Comparison of ENCODE assay signal across 8 cellular contexts in the genomic region with DNA sequence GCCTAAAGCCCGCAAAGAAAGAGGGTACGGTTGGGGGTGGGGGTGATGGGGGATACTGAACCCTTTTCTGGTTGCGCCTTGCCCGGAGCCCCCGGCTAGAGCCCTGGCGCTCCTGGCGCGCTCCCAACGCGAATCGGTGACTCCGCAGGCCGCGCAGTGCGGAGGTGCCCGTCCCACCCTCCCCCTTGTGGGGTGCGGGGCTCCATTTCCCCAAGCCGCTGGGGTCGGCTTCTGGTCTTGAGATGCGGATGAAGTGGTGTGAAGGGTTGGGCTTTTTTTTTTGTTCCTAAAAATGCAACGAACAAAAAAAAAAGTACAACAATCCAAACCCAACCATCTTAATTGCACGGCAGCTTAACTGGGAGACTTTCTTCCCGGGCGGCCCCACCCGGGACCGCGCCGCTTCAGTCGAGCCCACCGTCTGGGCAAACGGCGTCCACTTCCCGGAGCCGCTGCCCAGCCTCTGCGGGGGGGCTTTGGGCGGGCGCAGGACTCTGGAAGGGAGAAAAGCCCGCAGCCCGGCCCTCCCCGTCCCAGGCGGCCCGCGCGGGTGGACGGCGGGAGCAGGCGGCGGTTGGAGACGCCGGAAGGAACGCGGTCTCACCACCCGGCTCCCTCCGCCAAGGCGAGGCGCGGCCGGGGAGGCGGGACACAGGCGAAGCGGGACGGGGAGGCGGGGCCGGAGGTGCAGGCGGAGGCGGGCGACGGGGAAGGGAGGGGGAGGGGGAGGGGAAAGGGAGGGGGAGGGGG. TPM values are rescaled to one million over a fixed set of nuclear protein-coding genes. Genes with fewer than 3 reads are reported as not detected.
DNase-seq lines count a peak whose midpoint lies in the region; ATAC-seq and TF ChIP-seq lines count a peak whose summit lies in the region.

No MANE protein-coding gene starts in this region.

- peaks cover 47% of the 10 kb centered on the region for H3K4me1 Mint-ChIP-seq in CD4-positive, alpha-beta T cell (ENCODE audit: low read depth)
- peaks cover 40% of the 10 kb centered on the region for H3K4me1 Mint-ChIP-seq in activated T-cell treated with anti-CD3 and anti-CD28 coated beads, Interleukin-2, amount 50 U/mL, for 24 hours (ENCODE audit: low read depth)

- H3K4me3 ChIP-seq in PC-9 (peak overlapping the region; percentile 98), esophagus (ENCODE audit: low read depth in 1 of 2, low read length in 2 of 2) (peak overlapping the region; percentile 83 to 85), muscle layer of colon (ENCODE audit: low read depth in 1 of 2, low read length in 2 of 2) (peak overlapping the region; percentile 78 to 89)

- H3K27ac ChIP-seq in CD4-positive, alpha-beta T cell (ENCODE audit: low read depth, low read length) = peak overlapping the region; percentile 25
- H3K27ac ChIP-seq in PC-9 (peak overlapping the region; percentile 79), esophagus (ENCODE audit: low read depth in 2 of 2, low read length in 1 of 2) (peak overlapping the region; percentile 96 to 98), muscle layer of colon (ENCODE audit: low read depth, low read length) (peak overlapping the region; percentile 97)

- H3K36me3 Mint-ChIP-seq in CD4-positive, alpha-beta T cell (ENCODE audit: low read depth) = peaks cover 50% of the 10 kb centered on the region
- H3K36me3 Mint-ChIP-seq in activated T-cell treated with anti-CD3 and anti-CD28 coated beads, Interleukin-2, amount 50 U/mL, for 24 hours (ENCODE audit: low read depth) = peaks cover 44% of the 10 kb centered on the region

- POLR2A ChIA-PET in CD4-positive, alpha-beta T cell (lab: Charles Lee) = interaction anchor here (0.5 to 4.1 kb wide), 32 partner anchors 10 to 1457 kb away, joined by 3 to 232 read pairs (median 7); a partner anchor contains a TSS
- POLR2A ChIA-PET in PC-9 (lab: Charles Lee; ENCODE audit: unreplicated experiment) = interaction anchor here (0.5 to 0.7 kb wide), 3 partner anchors 52 to 94 kb away, joined by 3 to 6 read pairs (median 6); a partner anchor contains a TSS

- H2AFZ ChIP-seq in PC-9 = peak overlapping the region; percentile 92

- ATAC-seq in CD4-positive, alpha-beta T cell (ENCODE audit: poor library complexity) = peak; percentile 62
- ATAC-seq in GM19397 (IDR thresholded peaks at IDR 0.05; ENCODE audit: unreplicated experiment) = peak; percentile 63

- no peaks in the 10 kb centered on the region for H3K9me2 ChIP-seq in PC-9 (ENCODE audit: insufficient read depth)

- no peak for TF ChIP-seq CTCF in CD4-positive, alpha-beta T cell (IDR thresholded peaks at IDR 0.05)
- TF ChIP-seq CTCF in PC-9 (conservative IDR thresholded peaks at IDR 0.05) = no peak

- H3K9me3 Mint-ChIP-seq in CD4-positive, alpha-beta T cell = no peaks in the 10 kb centered on the region
- no peaks in the 10 kb centered on the region for H3K9me3 Mint-ChIP-seq in activated T-cell treated with anti-CD3 and anti-CD28 coated beads, Interleukin-2, amount 50 U/mL, for 24 hours

- peak overlapping the region; percentile 61 for H3K4me2 ChIP-seq in PC-9

- DNase-seq in CD4-positive, alpha-beta T cell = peak; percentile 73 to 88 (median 84)
- peak; percentile 73 for DNase-seq in HK-2 (ENCODE audit: unreplicated experiment)
- peak; percentile 72 to 89 for DNase-seq in PC-9
- DNase-seq in activated T-cell treated with anti-CD3 and anti-CD28 coated beads, Interleukin-2, amount 50 U/mL, for 24 hours = peak; percentile 91
- DNase-seq in stimulated activated CD8-positive, alpha-beta memory T cell treated with anti-CD3 and anti-CD28 coated beads, Interleukin-4, amount 100 ng/mL, for 4 hours (ENCODE audit: low read depth in 2 of 2, low spot score in 1 of 2) = peak; percentile 61 to 73

- CTCF ChIA-PET in CD4-positive, alpha-beta T cell (lab: Charles Lee) = interaction anchor here (1.1 to 3.5 kb wide), 22 partner anchors 12 to 915 kb away, joined by 3 to 57 read pairs (median 6); a partner anchor contains a TSS
- CTCF ChIA-PET in PC-9 (lab: Charles Lee) = interaction anchor here (0.5 to 2.4 kb wide), 6 partner anchors 11 to 915 kb away, joined by 3 to 13 read pairs (median 6); a partner anchor contains a TSS

- H3K4me3 Mint-ChIP-seq in CD4-positive, alpha-beta T cell = peak overlapping the region; percentile 90
- H3K4me3 Mint-ChIP-seq in activated T-cell treated with anti-CD3 and anti-CD28 coated beads, Interleukin-2, amount 50 U/mL, for 24 hours = peak overlapping the region; percentile 72

- H4K20me1 ChIP-seq in PC-9 (ENCODE audit: insufficient read depth) = no peaks in the 10 kb centered on the region

- H3K4me1 ChIP-seq in PC-9 (replicated peaks; ENCODE audit: insufficient read depth) = peaks cover 13% of the 10 kb centered on the region
- no peaks in the 10 kb centered on the region for H3K4me1 ChIP-seq in esophagus (ENCODE audit: control insufficient read depth in 2 of 2, insufficient read depth in 2 of 2, low read length in 1 of 2)
- H3K4me1 ChIP-seq in muscle layer of colon (ENCODE audit: insufficient read depth, low read length) = peaks cover 28% of the 10 kb centered on the region

- BruUV-seq in PC-9 (replicated peaks; lab: Mats Ljungman, UMichigan) = no TSS peak

- H3F3A ChIP-seq in PC-9 (ENCODE audit: insufficient read depth, low read depth) = peaks cover 8% of the 10 kb centered on the region; the same call in 1 of the 2 replicates

- 0 to 1% methylated on average over 40 to 65 of the region's 68 CpGs for WGBS in esophagus, 2 donors

- no peaks in the 10 kb centered on the region for H3K27me3 Mint-ChIP-seq in CD4-positive, alpha-beta T cell
- H3K27me3 Mint-ChIP-seq in activated T-cell treated with anti-CD3 and anti-CD28 coated beads, Interleukin-2, amount 50 U/mL, for 24 hours = no peaks in the 10 kb centered on the region

- no peaks in the 10 kb centered on the region for H3K9me3 ChIP-seq in CD4-positive, alpha-beta T cell (ENCODE audit: control insufficient read depth, low read length)
- no peaks in the 10 kb centered on the region for H3K9me3 ChIP-seq in PC-9 (ENCODE audit: insufficient read depth, low read depth)
- no peaks in the 10 kb centered on the region for H3K9me3 ChIP-seq in esophagus (ENCODE audit: control insufficient read depth in 2 of 2, insufficient read depth in 1 of 2, low read depth in 1 of 2, low read length in 1 of 2)
- no peaks in the 10 kb centered on the region for H3K9me3 ChIP-seq in muscle layer of colon (ENCODE audit: low read length)

- H3K36me3 ChIP-seq in PC-9 (ENCODE audit: low read depth) = peaks cover 11% of the 10 kb centered on the region; the same call in 1 of the 2 replicates
- H3K36me3 ChIP-seq in esophagus (ENCODE audit: control insufficient read depth in 2 of 2, insufficient read depth in 2 of 2, low read length in 1 of 2) = no peaks in the 10 kb centered on the region
- peaks cover 16% of the 10 kb centered on the region for H3K36me3 ChIP-seq in muscle layer of colon (ENCODE audit: insufficient read depth, low read length)

- peak overlapping the region; percentile 75 for H3K27ac Mint-ChIP-seq in CD4-positive, alpha-beta T cell
- peak overlapping the region; percentile 63 for H3K27ac Mint-ChIP-seq in activated T-cell treated with anti-CD3 and anti-CD28 coated beads, Interleukin-2, amount 50 U/mL, for 24 hours

- intact Hi-C loops in CD4-positive, alpha-beta T cell (cut with DNase I, micrococcal nuclease) = loop anchor here (2.0 to 10.0 kb wide), 5 partner anchors 84 to 1458 kb away; a partner anchor contains a TSS
- intact Hi-C loops in PC-9 (cut with micrococcal nuclease; ENCODE audit: unreplicated experiment) = loop anchor here (2.0 to 10.0 kb wide), 7 partner anchors 60 to 916 kb away; a partner anchor contains a TSS

- peaks cover 28% of the 10 kb centered on the region for H3K79me2 ChIP-seq in PC-9 (ENCODE audit: low read depth)

- H3K9ac ChIP-seq in muscle layer of colon (ENCODE audit: low read length) = peak overlapping the region; percentile 70

- H3K27me3 ChIP-seq in CD4-positive, alpha-beta T cell (ENCODE audit: control insufficient read depth, insufficient read depth, low read length) = no peaks in the 10 kb centered on the region
- H3K27me3 ChIP-seq in PC-9 (ENCODE audit: insufficient read depth, low read depth) (no peaks in the 10 kb centered on the region), esophagus (ENCODE audit: control insufficient read depth in 1 of 2, insufficient read depth in 2 of 2, low read length in 2 of 2) (no peaks in the 10 kb centered on the region), muscle layer of colon (ENCODE audit: control insufficient read depth in 1 of 2, insufficient read depth in 2 of 2, low read length in 2 of 2) (no peaks in the 10 kb centered on the region)

RNA-seq across cellular contexts. Expression of a gene that starts 0.5 kb away (rescaled TPM):
- total RNA-seq in CD4-positive, alpha-beta T cell = 10 to 100 TPM; 32.5 to 32.9 TPM
- 13.4 and 15.1 TPM in 2 replicates for total RNA-seq in PC-9 (2021)
- 10 to 100 TPM; 22.1 to 25.1 TPM for polyA plus RNA-seq in esophagus

RNA-seq across cellular contexts. Expression of a gene that starts 18.9 kb away (rescaled TPM):
- under 1 TPM; 0.27 to 0.70 TPM for total RNA-seq in CD4-positive, alpha-beta T cell
- total RNA-seq in PC-9 (2021) = 0.41 TPM in 1 of 2 replicates, not detected in the other
- polyA plus RNA-seq in esophagus = under 1 TPM; 0.59 to 0.79 TPM

Comparison
In these comparisons a context has a peak if more than half of its experiments do, and no peak if none do; other contexts are left out.
1. Peak in every context shown above with its lines: DNase-seq, ATAC-seq, H3K4me3 ChIP-seq and H3K27ac ChIP-seq.
2. H3K27ac ChIP-seq: peak in every context shown above with its lines; median percentile 97 in esophagus; 97 in muscle layer of colon; 79 in PC-9; 25 in CD4-positive, alpha-beta T cell.